ENCODE assay signal across 18 cellular contexts in the genomic region with DNA sequence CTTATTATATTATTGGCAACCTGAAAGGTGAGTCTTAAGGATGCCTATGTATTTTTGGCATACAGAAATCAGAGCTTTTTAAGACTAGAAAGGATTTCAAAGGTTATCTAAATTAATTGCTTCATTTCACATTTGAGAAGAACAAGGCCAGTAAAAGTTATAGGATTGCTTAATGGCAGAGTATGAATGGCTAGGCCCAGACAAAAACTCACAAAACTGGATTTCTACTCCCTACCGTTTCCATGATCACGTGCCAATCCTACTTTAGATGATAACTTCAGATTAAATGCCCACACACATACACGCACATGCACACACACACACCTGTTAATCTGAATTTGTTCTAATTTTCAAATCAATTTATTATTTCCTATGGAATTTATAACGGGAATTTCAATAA. TPM values are rescaled to one million over a fixed set of nuclear protein-coding genes. Genes with fewer than 3 reads are reported as not detected.
A peak's percentile ranks its signal among the peaks of the same experiment; 100 is the strongest.
DNase-seq lines count a peak whose midpoint lies in the region; ATAC-seq and TF ChIP-seq lines count a peak whose summit lies in the region.
"Had no signal": no experiment of that assay in that cellular context is flagged by ENCODE, and none has a peak within 500 bp of the region (broad histone marks: within the 10 kb centered on the region; RNA-seq: fewer than 3 reads in every experiment).

No MANE protein-coding gene starts in this region.

- H3K4me3 Mint-ChIP-seq in activated naive CD4-positive, alpha-beta T cell treated with anti-CD3 and anti-CD28 coated beads, Interleukin-2, amount 50 U/mL, for 24 hours, result peak overlapping the region; percentile 91
- peak overlapping the region; percentile 85 to 87 (median 86) for H3K4me3 Mint-ChIP-seq in T-cell

- no peak for ATAC-seq in activated naive CD4-positive, alpha-beta T cell treated with anti-CD3 and anti-CD28 coated beads, Interleukin-2, amount 50 U/mL, for 72 hours
- ATAC-seq in T-cell (replicated peaks in 1 of 4), result no peak
- ATAC-seq: gastrocnemius medialis, left ventricle myocardium superior had no signal

- DNase-seq in activated naive CD4-positive, alpha-beta T cell treated with anti-CD3 and anti-CD28 coated beads, Interleukin-2, amount 50 U/mL, for 72 hours (ENCODE audit: low spot score in 2 of 2), result no peak
- DNase-seq in T-cell (no peak), esophagus muscularis mucosa (ENCODE audit: extremely low spot score) (no peak), Kasumi-1 (lab: John Stamatoyannopoulos, UW) (no peak), NCI-H1417 treated with DMSO at 0.1 percent for 48 hours (lab: John Stamatoyannopoulos, UW) (no peak), OCI-M2 (lab: John Stamatoyannopoulos, UW; ENCODE audit: unreplicated experiment) (no peak)
- DNase-seq: activated CD4-positive, alpha-beta T cell treated with anti-CD3 and anti-CD28 coated beads for 48 hours; brain microvascular endothelial cell; gastrocnemius medialis; left ventricle myocardium superior; NCI-H2029 treated with DMSO at 0.1 percent for 48 hours; NCI-H510A treated with DMSO at 0.1 percent for 48 hours; tibial artery had no signal

- TF ChIP-seq EP300 in esophagus muscularis mucosa (IDR thresholded peaks at IDR 0.05), result no peak

- H3K9ac ChIP-seq in subcutaneous abdominal adipose tissue (ENCODE audit: low read length in 5 of 5), result no peak overlapping the region

- CTCF ChIA-PET in T-cell (lab: Charles Lee), result no interaction called here

- no peaks in the 10 kb centered on the region for H3K27me3 ChIP-seq in esophagus muscularis mucosa
- H3K27me3 ChIP-seq in subcutaneous abdominal adipose tissue (ENCODE audit: control insufficient read depth in 5 of 5, insufficient read depth in 4 of 5, low read length in 5 of 5), result no peaks in the 10 kb centered on the region

- H3K27ac Mint-ChIP-seq in activated naive CD4-positive, alpha-beta T cell treated with anti-CD3 and anti-CD28 coated beads, Interleukin-2, amount 50 U/mL, for 24 hours, result peak overlapping the region; percentile 64
- H3K27ac Mint-ChIP-seq in activated naive CD4-positive, alpha-beta T cell treated with anti-CD3 and anti-CD28 coated beads, Interleukin-2, amount 50 U/mL, for 72 hours, result no peak overlapping the region
- H3K27ac Mint-ChIP-seq in T-cell, result peak overlapping the region; percentile 4 to 87

- H3K36me3 Mint-ChIP-seq in activated naive CD4-positive, alpha-beta T cell treated with anti-CD3 and anti-CD28 coated beads, Interleukin-2, amount 50 U/mL, for 24 hours, result peaks cover 4% of the 10 kb centered on the region
- H3K36me3 Mint-ChIP-seq in activated naive CD4-positive, alpha-beta T cell treated with anti-CD3 and anti-CD28 coated beads, Interleukin-2, amount 50 U/mL, for 72 hours, result peaks cover 35 to 47% of the 10 kb centered on the region in 2 donors
- peaks cover 24% of the 10 kb centered on the region for H3K36me3 Mint-ChIP-seq in T-cell

- TF ChIP-seq POLR2A in esophagus muscularis mucosa (IDR thresholded peaks at IDR 0.05; ENCODE audit: low read depth), result no peak

- no peak for TF ChIP-seq CTCF in esophagus muscularis mucosa (IDR thresholded peaks at IDR 0.05)

- H3K9me3 Mint-ChIP-seq in activated naive CD4-positive, alpha-beta T cell treated with anti-CD3 and anti-CD28 coated beads, Interleukin-2, amount 50 U/mL, for 24 hours, result no peaks in the 10 kb centered on the region
- H3K9me3 Mint-ChIP-seq in activated naive CD4-positive, alpha-beta T cell treated with anti-CD3 and anti-CD28 coated beads, Interleukin-2, amount 50 U/mL, for 72 hours, result peaks cover 4 to 5% of the 10 kb centered on the region in 2 donors
- peaks cover 0 to 6% (median 5%) of the 10 kb centered on the region in 3 donors for H3K9me3 Mint-ChIP-seq in T-cell

- H3K27ac ChIP-seq in esophagus muscularis mucosa (replicated peaks in 1 of 4) (peak overlapping the region; percentile 51 to 95 (median 74)), subcutaneous abdominal adipose tissue (ENCODE audit: low read depth, low read length) (peak overlapping the region; percentile 43)
- H3K27ac ChIP-seq: brain microvascular endothelial cell, epithelial cell of prostate, gastrocnemius medialis, SJSA1, tibial artery had no signal

- H3K27me3 Mint-ChIP-seq in activated naive CD4-positive, alpha-beta T cell treated with anti-CD3 and anti-CD28 coated beads, Interleukin-2, amount 50 U/mL, for 24 hours, result no peaks in the 10 kb centered on the region
- H3K27me3 Mint-ChIP-seq in T-cell, result no peaks in the 10 kb centered on the region

- no peaks in the 10 kb centered on the region for H3K9me3 ChIP-seq in esophagus muscularis mucosa
- H3K9me3 ChIP-seq in subcutaneous abdominal adipose tissue (ENCODE audit: control insufficient read depth in 5 of 5, low read length in 5 of 5), result no peaks in the 10 kb centered on the region
- H3K9me3 ChIP-seq: gastrocnemius medialis, SJSA1, tibial artery had no signal

- WGBS in esophagus muscularis mucosa, result 89% methylated on average over 4 of the region's 4 CpGs

- peaks cover 10 to 58% (median 41%) of the 10 kb centered on the region in 4 donors for H3K4me1 ChIP-seq in esophagus muscularis mucosa
- peaks cover 0 to 31% (median 25%) of the 10 kb centered on the region in 5 donors for H3K4me1 ChIP-seq in subcutaneous abdominal adipose tissue (ENCODE audit: control insufficient read depth in 5 of 5, insufficient read depth in 5 of 5, low read length in 5 of 5)
- H3K4me1 ChIP-seq: gastrocnemius medialis had no signal

- H3K4me1 Mint-ChIP-seq in activated naive CD4-positive, alpha-beta T cell treated with anti-CD3 and anti-CD28 coated beads, Interleukin-2, amount 50 U/mL, for 24 hours, result peaks cover 68% of the 10 kb centered on the region
- H3K4me1 Mint-ChIP-seq in T-cell, result peaks cover 53 to 63% (median 57%) of the 10 kb centered on the region in 3 donors

- H3K36me3 ChIP-seq in esophagus muscularis mucosa (no peaks in the 10 kb centered on the region), subcutaneous abdominal adipose tissue (ENCODE audit: control insufficient read depth in 5 of 5, insufficient read depth in 5 of 5, low read length in 5 of 5) (no peaks in the 10 kb centered on the region)
- H3K36me3 ChIP-seq: brain microvascular endothelial cell, gastrocnemius medialis, SJSA1, tibial artery had no signal

- intact Hi-C loops in esophagus muscularis mucosa (cut with DNase I), result loop anchor here (5.0 to 10.0 kb wide), 2 partner anchors 104 to 253 kb away; a partner anchor contains a TSS

- POLR2A ChIA-PET in T-cell (lab: Charles Lee), result interaction anchor here in 1 of 2 donors (0.7 kb wide), 1 partner anchor 119 kb away, joined by 3 read pairs; no protein-coding TSS in a partner anchor

- no peak overlapping the region for H3K4me3 ChIP-seq in esophagus muscularis mucosa
- no peak overlapping the region for H3K4me3 ChIP-seq in subcutaneous abdominal adipose tissue (ENCODE audit: low read depth in 1 of 5, low read length in 5 of 5)
- H3K4me3 ChIP-seq: gastrocnemius medialis, SJSA1, tibial artery had no signal

RNA-seq across cellular contexts. Expression of a gene that starts 1.8 kb away (rescaled TPM):
- total RNA-seq in activated naive CD4-positive, alpha-beta T cell treated with anti-CD3 and anti-CD28 coated beads, Interleukin-2, amount 50 U/mL, for 72 hours, result 10 to 100 TPM; 10.7 to 42.5 TPM
- total RNA-seq in T-cell (100 to 1,000 TPM; 130 to 162 (median 143) TPM), esophagus muscularis mucosa (10 to 100 TPM; 13.3 to 23.3 (median 21.5) TPM)
- total RNA-seq: OCI-LY7 had no signal

Comparison
In these comparisons a context has a peak if more than half of its experiments do, and no peak if none do; other contexts are left out.
1. H3K27ac Mint-ChIP-seq: peak in activated naive CD4-positive, alpha-beta T cell treated with anti-CD3 and anti-CD28 coated beads, Interleukin-2, amount 50 U/mL, for 24 hours (single experiment) and T-cell (2 of 2); none in activated naive CD4-positive, alpha-beta T cell treated with anti-CD3 and anti-CD28 coated beads, Interleukin-2, amount 50 U/mL, for 72 hours (0 of 2).